ENCODE assay signal across 1 cellular context in the genomic region with DNA sequence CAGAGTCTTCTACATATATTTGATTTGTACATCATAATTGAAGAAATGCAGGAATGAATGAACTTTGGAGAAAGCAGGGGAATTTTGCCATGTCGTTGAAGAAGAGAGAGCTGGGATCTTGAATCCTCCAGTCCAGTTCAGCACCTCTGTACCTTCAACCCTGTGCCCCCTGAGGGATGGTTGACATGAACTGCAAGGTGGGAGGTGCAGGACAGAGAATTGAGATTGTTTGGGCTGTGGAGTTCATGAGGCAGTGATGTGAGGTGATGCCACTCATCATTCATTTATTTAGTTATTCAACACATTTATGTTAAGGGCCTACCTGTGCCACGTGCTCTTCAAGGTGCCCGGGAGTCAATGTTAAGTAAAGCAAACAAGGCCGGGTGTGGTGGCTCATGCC.
TF ChIP-seq lines count a peak whose summit lies in the region.

No MANE protein-coding gene starts in this region.

TF ChIP-seq in IMR-90, 13 proteins besides CTCF, POLR2A, EP300 and RAD21:
- TF ChIP-seq FOS (IDR thresholded peaks at IDR 0.05; ENCODE audit: low read depth, low read length) = no peak
- TF ChIP-seq CEBPB (IDR thresholded peaks at IDR 0.05; ENCODE audit: low read depth, low read length) = no peak
- TF ChIP-seq SMC3 (IDR thresholded peaks at IDR 0.05; ENCODE audit: low read depth, low read length) = no peak
- no peak for TF ChIP-seq RFX5 (IDR thresholded peaks at IDR 0.05; ENCODE audit: low read depth, low read length)
- TF ChIP-seq MXI1 (IDR thresholded peaks at IDR 0.05; ENCODE audit: borderline replicate concordance, low read depth, low read length) = no peak
- no peak for TF ChIP-seq CHD1 (IDR thresholded peaks at IDR 0.05; ENCODE audit: low read depth, low read length)
- TF ChIP-seq MAZ (IDR thresholded peaks at IDR 0.05; ENCODE audit: borderline replicate concordance, low read depth, low read length) = no peak
- TF ChIP-seq RCOR1 (IDR thresholded peaks at IDR 0.05; ENCODE audit: insufficient replicate concordance, low read length) = no peak
- no peak for TF ChIP-seq NFE2L2 (IDR thresholded peaks at IDR 0.05; ENCODE audit: low read depth, low read length)
- TF ChIP-seq, protein P1, sequence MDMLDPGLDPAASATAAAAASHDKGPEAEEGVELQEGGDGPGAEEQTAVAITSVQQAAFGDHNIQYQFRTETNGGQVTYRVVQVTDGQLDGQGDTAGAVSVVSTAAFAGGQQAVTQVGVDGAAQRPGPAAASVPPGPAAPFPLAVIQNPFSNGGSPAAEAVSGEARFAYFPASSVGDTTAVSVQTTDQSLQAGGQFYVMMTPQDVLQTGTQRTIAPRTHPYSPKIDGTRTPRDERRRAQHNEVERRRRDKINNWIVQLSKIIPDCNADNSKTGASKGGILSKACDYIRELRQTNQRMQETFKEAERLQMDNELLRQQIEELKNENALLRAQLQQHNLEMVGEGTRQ (IDR thresholded peaks at IDR 0.05; ENCODE audit: low read depth, low read length) = no peak
- TF ChIP-seq MAFK (IDR thresholded peaks at IDR 0.05; ENCODE audit: low read depth, low read length) = no peak
- TF ChIP-seq, protein P2, sequence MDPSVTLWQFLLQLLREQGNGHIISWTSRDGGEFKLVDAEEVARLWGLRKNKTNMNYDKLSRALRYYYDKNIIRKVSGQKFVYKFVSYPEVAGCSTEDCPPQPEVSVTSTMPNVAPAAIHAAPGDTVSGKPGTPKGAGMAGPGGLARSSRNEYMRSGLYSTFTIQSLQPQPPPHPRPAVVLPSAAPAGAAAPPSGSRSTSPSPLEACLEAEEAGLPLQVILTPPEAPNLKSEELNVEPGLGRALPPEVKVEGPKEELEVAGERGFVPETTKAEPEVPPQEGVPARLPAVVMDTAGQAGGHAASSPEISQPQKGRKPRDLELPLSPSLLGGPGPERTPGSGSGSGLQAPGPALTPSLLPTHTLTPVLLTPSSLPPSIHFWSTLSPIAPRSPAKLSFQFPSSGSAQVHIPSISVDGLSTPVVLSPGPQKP (IDR thresholded peaks at IDR 0.05; ENCODE audit: borderline replicate concordance, low read depth, low read length) = no peak
- TF ChIP-seq BHLHE40 (IDR thresholded peaks at IDR 0.05; ENCODE audit: low read depth, low read length) = no peak
